ENCODE assay signal across 15 cellular contexts in the genomic region with DNA sequence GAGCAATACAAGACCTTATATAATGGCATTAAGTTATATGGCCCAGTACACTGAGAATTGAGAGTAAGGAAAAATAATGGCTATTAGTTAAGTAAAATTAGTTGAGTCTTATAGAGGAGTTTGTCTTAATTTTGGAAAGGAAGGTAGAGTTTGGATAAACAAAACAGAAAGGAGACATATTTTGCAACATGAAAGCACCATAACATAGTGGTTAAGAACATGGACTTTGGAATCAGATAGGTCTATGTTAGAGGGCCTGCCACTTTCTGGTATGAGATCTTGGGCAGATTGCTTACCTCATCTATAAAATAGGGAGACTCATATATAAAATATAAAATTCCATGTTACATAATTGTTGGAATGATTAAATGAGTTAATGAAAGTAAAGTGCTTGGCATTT.
DNase-seq lines count a peak whose midpoint lies in the region; ATAC-seq, FAIRE-seq and TF ChIP-seq lines count a peak whose summit lies in the region.
"Had no signal": no experiment of that assay in that cellular context is flagged by ENCODE, and none has a peak within 500 bp of the region (broad histone marks: within the 10 kb centered on the region; RNA-seq: fewer than 3 reads in every experiment).

No MANE protein-coding gene starts in this region.

- H3K18ac ChIP-seq in mesenchymal stem cell (ENCODE audit: low read depth in 1 of 2, low read length in 2 of 2): no peak overlapping the region

- no peak overlapping the region for H2BK5ac ChIP-seq in mesenchymal stem cell (ENCODE audit: low read depth, low read length, poor library complexity, severe bottlenecking)

- H3K9me3 ChIP-seq in SK-N-SH (no peaks in the 10 kb centered on the region), K562 (replicated peaks; ENCODE audit: control insufficient read depth, insufficient read depth, low read depth, low read length) (no peaks in the 10 kb centered on the region), mesenchymal stem cell (ENCODE audit: control insufficient read depth, low read length) (no peaks in the 10 kb centered on the region)

- H3K36me3 ChIP-seq in SK-N-SH (replicated peaks in 1 of 2; ENCODE audit: control insufficient read depth in 1 of 2, insufficient read depth in 2 of 2, low read length in 1 of 2): peaks cover 0 to 4% of the 10 kb centered on the region in 2 experiments
- H3K36me3 ChIP-seq in K562 (ENCODE audit: control insufficient read depth, insufficient read depth, low read length): no peaks in the 10 kb centered on the region
- H3K36me3 ChIP-seq in mesenchymal stem cell (ENCODE audit: control insufficient read depth in 1 of 2, insufficient read depth in 2 of 2, low read depth in 1 of 2, low read length in 2 of 2): no peaks in the 10 kb centered on the region

- peaks cover 19% of the 10 kb centered on the region for H3K79me1 ChIP-seq in mesenchymal stem cell (replicated peaks; ENCODE audit: low read length, poor library complexity, severe bottlenecking)

- TF ChIP-seq RAD21 in SK-N-SH (IDR thresholded peaks at IDR 0.05; ENCODE audit: low read length): no peak
- TF ChIP-seq RAD21 in K562 (CRISPR knock-in tag; conservative IDR thresholded peaks at IDR 0.05 in 1 of 2, IDR thresholded peaks at IDR 0.05 in 1 of 2): no peak

- H3K4me3 ChIP-seq in SK-N-SH (ENCODE audit: low read depth in 2 of 2, low read length in 1 of 2) (no peak overlapping the region; a peak in 1 of 4 replicates), K562 (no peak overlapping the region), mesenchymal stem cell (ENCODE audit: insufficient read depth in 1 of 2, low read depth in 1 of 2, low read length in 2 of 2) (no peak overlapping the region)

- in situ Hi-C loops in K562 (cut with MboI): no loop called here

- H3K23ac ChIP-seq in mesenchymal stem cell (ENCODE audit: low read length in 2 of 2): no peak overlapping the region

- no peaks in the 10 kb centered on the region for H4K20me1 ChIP-seq in SK-N-SH (ENCODE audit: insufficient read depth)
- H4K20me1 ChIP-seq in K562 (replicated peaks; ENCODE audit: control insufficient read depth, insufficient read depth, low read length): no peaks in the 10 kb centered on the region

- peaks cover 39% of the 10 kb centered on the region for H3K79me2 ChIP-seq in SK-N-SH (ENCODE audit: insufficient read depth)
- H3K79me2 ChIP-seq in K562 (ENCODE audit: control insufficient read depth, insufficient read depth, low read length): no peaks in the 10 kb centered on the region

- CTCF ChIA-PET in SK-N-SH (lab: Yijun Ruan, JAX) (interaction anchor here (1.9 kb wide), 1 partner anchor 148 kb away, joined by 8 read pairs; no protein-coding TSS in a partner anchor), K562 (lab: Yijun Ruan, JAX; ENCODE audit: low intra/inter-chr PET ratio) (no interaction called here)

- TF ChIP-seq CTCF in SK-N-SH (IDR thresholded peaks at IDR 0.05) (no peak), K562 (IDR thresholded peaks at IDR 0.05 in 2 of 3, conservative IDR thresholded peaks at IDR 0.05 in 1 of 3; ENCODE audit: insufficient read depth in 2 of 3, low read depth in 1 of 3, low read length in 3 of 3) (no peak)

- H3K4me2 ChIP-seq in SK-N-SH (peak overlapping the region; percentile 28; the same call in 1 of the 2 replicates), K562 (ENCODE audit: insufficient read depth, low read length) (no peak overlapping the region; the same call in 1 of the 2 replicates), mesenchymal stem cell (ENCODE audit: low read length, poor library complexity, severe bottlenecking) (no peak overlapping the region)

- no peak for FAIRE-seq in K562 (lab: Jason Lieb, UNC)

- no peaks in the 10 kb centered on the region for H3K27me3 ChIP-seq in SK-N-SH (ENCODE audit: insufficient read depth)
- H3K27me3 ChIP-seq in K562 (ENCODE audit: control insufficient read depth in 2 of 2, insufficient read depth in 2 of 2, low read length in 2 of 2): no peaks in the 10 kb centered on the region
- no peaks in the 10 kb centered on the region for H3K27me3 ChIP-seq in mesenchymal stem cell (ENCODE audit: control insufficient read depth in 1 of 2, insufficient read depth in 1 of 2, low read length in 2 of 2)

- DNase-seq in SK-N-SH (no peak), K562 (ENCODE audit: extremely low read depth in 1 of 4, low spot score in 3 of 4) (no peak), mesenchymal stem cell (no peak), substantia nigra (lab: John Stamatoyannopoulos, UW) (no peak)
- DNase-seq in central memory CD4-positive, alpha-beta T cell: no peak
- DNase-seq in NK-92 treated with Interleukin-12 subunit alpha and Interleukin-12 subunit beta, amount 100 ng/mL, for 24 hours (lab: John Stamatoyannopoulos, UW): no peak
- DNase-seq: 8988T; activated CD8-positive, alpha-beta T cell treated with anti-CD3 and anti-CD28 coated beads, Interleukin-2, amount 10 ng/mL, durations not matched to agents 7 days and 5 days; NCI-H187 treated with DMSO at 0.1 percent for 48 hours; NCI-H510A; stimulated activated CD4-positive, alpha-beta T cell treated with anti-CD3 and anti-CD28 coated beads, Interleukin-1b, Interleukin-23, amount 100 ng/mL, for 48 hours had no signal

- TF ChIP-seq EP300 in SK-N-SH (IDR thresholded peaks at IDR 0.05; ENCODE audit: borderline replicate concordance in 1 of 2, low read depth in 1 of 2, low read length in 1 of 2) (no peak), K562 (IDR thresholded peaks at IDR 0.05; ENCODE audit: low read length) (no peak)

- ATAC-seq in SK-N-SH treated with all-trans-retinoic acid at 6 μM for 48 hours (no peak), K562 (no peak), GM21737 (IDR thresholded peaks at IDR 0.05; ENCODE audit: unreplicated experiment) (no peak)
- ATAC-seq: activated CD8-positive, alpha-beta T cell treated with anti-CD3 and anti-CD28 coated beads, Interleukin-2, amount 10 ng/mL, durations not matched to agents 7 days and 5 days had no signal

- H3K4ac ChIP-seq in mesenchymal stem cell (ENCODE audit: low read depth in 1 of 2, low read length in 2 of 2): no peak overlapping the region

- no peaks in the 10 kb centered on the region for H3K9me2 ChIP-seq in SK-N-SH

- H2AFZ ChIP-seq in SK-N-SH (ENCODE audit: low read depth) (no peak overlapping the region), K562 (ENCODE audit: low read depth, low read length) (peak overlapping the region; percentile 58), mesenchymal stem cell (ENCODE audit: low read depth, low read length) (no peak overlapping the region)

- no peak overlapping the region for H4K91ac ChIP-seq in mesenchymal stem cell (ENCODE audit: low read length)

- H4K8ac ChIP-seq in mesenchymal stem cell (ENCODE audit: low read length): no peak overlapping the region

- H3F3A ChIP-seq in SK-N-SH (replicated peaks; ENCODE audit: insufficient read depth): peaks cover 23% of the 10 kb centered on the region

- H2BK15ac ChIP-seq in mesenchymal stem cell (ENCODE audit: low read depth, poor library complexity, severe bottlenecking): no peak overlapping the region

- H2BK12ac ChIP-seq in mesenchymal stem cell (ENCODE audit: low read length in 2 of 2): no peak overlapping the region

- intact Hi-C loops in K562 (cut with micrococcal nuclease): loop anchor here (2.0 kb wide), 1 partner anchor 23 kb away; no protein-coding TSS in a partner anchor

- POLR2A ChIA-PET in SK-N-SH (lab: Yijun Ruan, JAX): no interaction called here
- POLR2A ChIA-PET in K562 (lab: Yijun Ruan, JAX): interaction anchor here (0.7 kb wide), 2 partner anchors 21 to 92 kb away, joined by 3 read pairs; no protein-coding TSS in a partner anchor

- H3K4me1 ChIP-seq in SK-N-SH (ENCODE audit: control insufficient read depth in 1 of 2, insufficient read depth in 2 of 2, low read depth in 1 of 2, low read length in 1 of 2) (peaks cover 34 to 55% of the 10 kb centered on the region in 2 experiments), K562 (replicated peaks in 1 of 2; ENCODE audit: control insufficient read depth in 2 of 2, insufficient read depth in 2 of 2, low read length in 2 of 2) (peaks cover 28 to 34% of the 10 kb centered on the region in 2 experiments), mesenchymal stem cell (ENCODE audit: control insufficient read depth, insufficient read depth, low read depth, low read length) (peaks cover 3% of the 10 kb centered on the region)

- H3K9me1 ChIP-seq in K562 (ENCODE audit: control insufficient read depth, insufficient read depth, low read length): no peaks in the 10 kb centered on the region

- H2BK120ac ChIP-seq in mesenchymal stem cell (ENCODE audit: low read depth, low read length): no peak overlapping the region

- H3K27ac ChIP-seq in SK-N-SH (ENCODE audit: low read depth in 2 of 2, low read length in 1 of 2): peak overlapping the region; percentile 85 to 93
- peak overlapping the region; percentile 79; the same call in 2 of the 3 replicates for H3K27ac ChIP-seq in K562 (ENCODE audit: extremely low read depth, low read depth, low read length)
- no peak overlapping the region for H3K27ac ChIP-seq in mesenchymal stem cell (ENCODE audit: low read length, poor library complexity, severe bottlenecking)
- peak overlapping the region; percentile 70 for H3K27ac ChIP-seq in substantia nigra (ENCODE audit: low read depth, low read length, poor library complexity, severe bottlenecking)
- H3K27ac ChIP-seq: C4-2B, VCaP had no signal

- H3K9ac ChIP-seq in SK-N-SH: no peak overlapping the region; the same call in 1 of the 2 replicates
- peak overlapping the region in 1 of 2 experiments; percentile 60; a peak in 2 of 4 replicates for H3K9ac ChIP-seq in K562 (ENCODE audit: insufficient read depth in 1 of 2, low read depth in 2 of 2, low read length in 2 of 2)
- H3K9ac ChIP-seq in mesenchymal stem cell (ENCODE audit: low read length): peak overlapping the region; percentile 74

- BruUV-seq in K562 (replicated peaks; lab: Mats Ljungman, UMichigan): no TSS peak

- no peak for TF ChIP-seq POLR2A in K562 (conservative IDR thresholded peaks at IDR 0.05)

- H2AK5ac ChIP-seq in mesenchymal stem cell (ENCODE audit: low read length, severe bottlenecking): no peak overlapping the region

- no peak overlapping the region for H3K14ac ChIP-seq in mesenchymal stem cell (ENCODE audit: low read length in 2 of 2)

TF ChIP-seq in SK-N-SH, 30 proteins besides CTCF, POLR2A, EP300 and RAD21 (continues in another document):
- TF ChIP-seq EZH2phosphoT487 (IDR thresholded peaks at IDR 0.05; ENCODE audit: borderline replicate concordance, low read depth) (no peak), GATA2 (CRISPR knock-in tag; IDR thresholded peaks at IDR 0.05) (no peak), POLR2AphosphoS5 (IDR thresholded peaks at IDR 0.05; ENCODE audit: low read depth, low read length) (no peak)

TF ChIP-seq in SK-N-SH treated with all-trans-retinoic acid at 6 μM for 48 hours, 23 proteins besides CTCF, POLR2A, EP300 and RAD21 (continues in another document):
- TF ChIP-seq ZNF70 (CRISPR knock-in tag; IDR thresholded peaks at IDR 0.05): no peak

TF ChIP-seq in K562, 482 proteins besides CTCF, POLR2A, EP300 and RAD21 (continues in another document):
- TF ChIP-seq, protein P1, sequence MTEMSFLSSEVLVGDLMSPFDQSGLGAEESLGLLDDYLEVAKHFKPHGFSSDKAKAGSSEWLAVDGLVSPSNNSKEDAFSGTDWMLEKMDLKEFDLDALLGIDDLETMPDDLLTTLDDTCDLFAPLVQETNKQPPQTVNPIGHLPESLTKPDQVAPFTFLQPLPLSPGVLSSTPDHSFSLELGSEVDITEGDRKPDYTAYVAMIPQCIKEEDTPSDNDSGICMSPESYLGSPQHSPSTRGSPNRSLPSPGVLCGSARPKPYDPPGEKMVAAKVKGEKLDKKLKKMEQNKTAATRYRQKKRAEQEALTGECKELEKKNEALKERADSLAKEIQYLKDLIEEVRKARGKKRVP (CRISPR knock-in tag; IDR thresholded peaks at IDR 0.05): no peak
